Comparison of ENCODE assay signal across 8 cellular contexts in the genomic region with DNA sequence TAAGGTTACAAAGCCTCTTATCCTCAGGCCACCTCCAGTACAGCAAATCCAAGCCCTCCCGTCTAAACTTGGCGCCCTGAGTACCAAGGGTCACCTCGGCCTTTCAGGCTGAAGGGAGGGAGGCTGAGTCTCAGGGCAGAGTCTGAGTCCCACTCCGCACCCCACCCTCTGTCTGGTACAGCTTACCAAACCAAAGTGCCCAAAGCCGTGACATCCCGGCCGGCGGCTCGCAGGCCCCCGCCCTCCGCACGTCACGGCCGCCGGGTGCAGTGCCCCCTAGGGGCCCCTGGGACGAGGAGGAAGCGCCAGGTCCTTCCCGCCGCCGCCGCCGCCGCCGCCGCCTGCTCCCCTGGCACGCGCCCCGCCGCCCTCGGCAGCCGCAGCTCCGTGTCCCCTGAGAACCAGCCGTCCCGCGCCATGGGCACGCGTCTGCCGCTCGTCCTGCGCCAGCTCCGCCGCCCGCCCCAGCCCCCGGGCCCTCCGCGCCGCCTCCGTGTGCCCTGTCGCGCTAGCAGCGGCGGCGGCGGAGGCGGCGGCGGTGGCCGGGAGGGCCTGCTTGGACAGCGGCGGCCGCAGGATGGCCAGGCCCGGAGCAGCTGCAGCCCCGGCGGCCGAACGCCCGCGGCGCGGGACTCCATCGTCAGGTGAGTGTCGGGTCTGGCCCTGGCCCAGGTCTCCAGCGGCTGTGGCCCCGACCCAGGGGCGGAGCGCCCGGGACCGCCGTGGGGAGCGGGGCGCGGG.
A peak's percentile ranks its signal among the peaks of the same experiment; 100 is the strongest.
DNase-seq lines count a peak whose midpoint lies in the region; ATAC-seq and TF ChIP-seq lines count a peak whose summit lies in the region.

A gene (plus strand): TSS at position 297 of the 741 bp plus-strand sequence. CDS start 121 bp downstream, at position 418.

- DNase-seq in NCI-H2081 (lab: John Stamatoyannopoulos, UW) (peak; percentile 28 to 59), NCI-H2081 treated with DMSO at 0.1 percent for 48 hours (lab: John Stamatoyannopoulos, UW) (no peak), NCI-H1417 (lab: John Stamatoyannopoulos, UW) (peak; percentile 53 to 90 (median 87)), cardiac fibroblast (ENCODE audit: low read depth in 2 of 2) (peak; percentile 91 to 96), iris pigment epithelial cell (ENCODE audit: low read depth) (peak; percentile 89)
- peak; percentile 77 for DNase-seq in stimulated activated CD4-positive, alpha-beta T cell treated with anti-CD3 and anti-CD28 coated beads, Interleukin-12 subunit alpha, Interleukin-12 subunit beta, amount 100 ng/mL, for 4 hours

- no peak for TF ChIP-seq CTCF in WI38 (IDR thresholded peaks at IDR 0.05; ENCODE audit: low read depth, low read length)
- TF ChIP-seq CTCF in cardiac fibroblast (IDR thresholded peaks at IDR 0.05; ENCODE audit: low read depth, low read length), result peak; percentile 8

- H3K4me3 ChIP-seq in WI38 (ENCODE audit: low read depth, low read length), result peak within 1 kb of the TSS; percentile 80
- peak within 1 kb of the TSS; percentile 81 to 82 for H3K4me3 ChIP-seq in cardiac fibroblast (replicated peaks in 1 of 2; ENCODE audit: low read depth in 2 of 2, low read length in 2 of 2)

- ATAC-seq in HG02759 (IDR thresholded peaks at IDR 0.05; ENCODE audit: unreplicated experiment), result peak; percentile 72
